Comparison of ENCODE assay signal across 9 cellular contexts in the genomic region with DNA sequence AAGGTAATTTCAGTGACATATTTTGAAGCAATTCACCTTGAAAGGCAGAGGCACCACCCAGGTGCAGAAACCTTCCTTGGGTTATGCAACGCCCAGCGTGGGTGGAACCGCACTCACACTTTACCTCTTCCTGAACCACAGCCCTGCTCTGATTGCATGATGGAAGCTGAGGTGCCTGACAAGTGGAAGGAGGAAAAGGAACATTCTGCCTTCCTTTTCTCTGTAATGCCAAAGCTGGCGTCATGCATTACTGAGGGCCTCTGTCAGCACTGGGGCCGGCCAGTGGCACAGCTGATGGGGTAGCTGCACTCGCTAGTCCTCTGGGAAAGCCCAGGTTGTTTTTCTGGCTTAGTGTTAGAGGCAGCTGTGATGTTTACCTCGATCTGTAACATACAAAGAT.
DNase-seq lines count a peak whose midpoint lies in the region; ATAC-seq and TF ChIP-seq lines count a peak whose summit lies in the region.
"Had no signal": no experiment of that assay in that cellular context is flagged by ENCODE, and none has a peak within 500 bp of the region (broad histone marks: within the 10 kb centered on the region; RNA-seq: fewer than 3 reads in every experiment).

No MANE protein-coding gene starts in this region.

- H3K4me3 ChIP-seq in HUES48 (ENCODE audit: low read depth, low read length) (no peak overlapping the region), upper lobe of right lung (no peak overlapping the region)

- H3K27ac Mint-ChIP-seq in activated naive CD4-positive, alpha-beta T cell treated with anti-CD3 and anti-CD28 coated beads, Interleukin-2, amount 50 U/mL, for 24 hours, result no peak overlapping the region

- no peaks in the 10 kb centered on the region for H3K9me3 Mint-ChIP-seq in activated naive CD4-positive, alpha-beta T cell treated with anti-CD3 and anti-CD28 coated beads, Interleukin-2, amount 50 U/mL, for 24 hours

- peak overlapping the region; percentile 14; the same call in 1 of the 2 replicates for H3K9ac ChIP-seq in HUES48 (ENCODE audit: low read depth, low read length)

- DNase-seq in lung microvascular endothelial cell (ENCODE audit: low read depth in 2 of 2) (peak; percentile 57 to 58), upper lobe of right lung (peak; percentile 91), NCI-H1436 treated with DMSO at 0.1 percent for 48 hours (lab: John Stamatoyannopoulos, UW) (no peak), GM03348 (ENCODE audit: low spot score) (no peak), NOMO-1 treated with DMSO at 0.1 percent for 48 hours (lab: John Stamatoyannopoulos, UW; ENCODE audit: unreplicated experiment) (no peak)

- no peaks in the 10 kb centered on the region for H3K36me3 ChIP-seq in HUES48 (ENCODE audit: control insufficient read depth, insufficient read depth, low read length)
- no peaks in the 10 kb centered on the region for H3K36me3 ChIP-seq in upper lobe of right lung

- H3K4me1 ChIP-seq in HUES48 (ENCODE audit: control insufficient read depth, insufficient read depth, low read length) (peaks cover 5% of the 10 kb centered on the region; the same call in 1 of the 2 replicates), upper lobe of right lung (peaks cover 29% of the 10 kb centered on the region)
- H3K4me1 ChIP-seq: Caco-2 had no signal

- H3K9me3 ChIP-seq in HUES48 (ENCODE audit: control insufficient read depth, insufficient read depth, low read length) (no peaks in the 10 kb centered on the region), upper lobe of right lung (peaks cover 5% of the 10 kb centered on the region)
- H3K9me3 ChIP-seq: Caco-2 had no signal

- H3K36me3 Mint-ChIP-seq in activated naive CD4-positive, alpha-beta T cell treated with anti-CD3 and anti-CD28 coated beads, Interleukin-2, amount 50 U/mL, for 24 hours, result no peaks in the 10 kb centered on the region

- peak overlapping the region; percentile 40; the same call in 1 of the 2 replicates for H3K27ac ChIP-seq in 22Rv1
- H3K27ac ChIP-seq in HUES48 (ENCODE audit: low read depth, low read length), result no peak overlapping the region
- peak overlapping the region; percentile 79 for H3K27ac ChIP-seq in upper lobe of right lung

- peak; percentile 90 for ATAC-seq in upper lobe of right lung

- H3K27me3 ChIP-seq in HUES48 (ENCODE audit: control insufficient read depth, insufficient read depth, low read length) (no peaks in the 10 kb centered on the region), upper lobe of right lung (no peaks in the 10 kb centered on the region)

- no peaks in the 10 kb centered on the region for H3K27me3 Mint-ChIP-seq in activated naive CD4-positive, alpha-beta T cell treated with anti-CD3 and anti-CD28 coated beads, Interleukin-2, amount 50 U/mL, for 24 hours

- H3K4me1 Mint-ChIP-seq in activated naive CD4-positive, alpha-beta T cell treated with anti-CD3 and anti-CD28 coated beads, Interleukin-2, amount 50 U/mL, for 24 hours, result peaks cover 59% of the 10 kb centered on the region

- intact Hi-C loops in upper lobe of right lung (cut with DNase I), result no loop called here

- TF ChIP-seq CTCF in 22Rv1 (IDR thresholded peaks at IDR 0.05) (no peak), upper lobe of right lung (IDR thresholded peaks at IDR 0.05) (no peak)

- peak overlapping the region; percentile 5 for H3K4me3 Mint-ChIP-seq in activated naive CD4-positive, alpha-beta T cell treated with anti-CD3 and anti-CD28 coated beads, Interleukin-2, amount 50 U/mL, for 24 hours

Comparison
In these comparisons a context has a peak if more than half of its experiments do, and no peak if none do; other contexts are left out.
1. DNase-seq: peak in lung microvascular endothelial cell (2 of 2) and upper lobe of right lung (single experiment); none in NCI-H1436 treated with DMSO at 0.1 percent for 48 hours (single experiment), GM03348 (single experiment) and NOMO-1 treated with DMSO at 0.1 percent for 48 hours (single experiment).